Comparison of ENCODE assay signal across 1 cellular context in the genomic region with DNA sequence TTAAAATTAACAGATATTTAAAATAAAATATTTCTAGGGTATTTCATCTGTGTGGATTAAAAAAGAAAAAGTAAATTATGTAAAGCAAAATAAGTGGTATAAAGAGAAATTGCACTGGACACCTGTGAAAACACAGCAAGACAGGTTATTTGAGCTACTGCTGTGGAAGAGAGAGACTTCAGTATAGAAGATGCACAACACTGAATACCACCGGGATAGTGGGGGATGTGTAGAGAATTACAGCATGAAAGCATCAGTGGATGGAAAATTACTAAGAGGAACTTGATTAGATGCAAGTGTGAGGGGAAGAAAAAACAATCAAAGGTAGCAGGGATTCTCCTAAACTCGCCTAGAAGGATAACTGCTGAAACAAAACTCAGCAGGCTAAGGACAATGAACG.
TF ChIP-seq lines count a peak whose summit lies in the region.

No MANE protein-coding gene starts in this region.

TF ChIP-seq in GM23338, 12 proteins besides CTCF, POLR2A, EP300 and RAD21 (continued from another document):
- TF ChIP-seq, protein P1, sequence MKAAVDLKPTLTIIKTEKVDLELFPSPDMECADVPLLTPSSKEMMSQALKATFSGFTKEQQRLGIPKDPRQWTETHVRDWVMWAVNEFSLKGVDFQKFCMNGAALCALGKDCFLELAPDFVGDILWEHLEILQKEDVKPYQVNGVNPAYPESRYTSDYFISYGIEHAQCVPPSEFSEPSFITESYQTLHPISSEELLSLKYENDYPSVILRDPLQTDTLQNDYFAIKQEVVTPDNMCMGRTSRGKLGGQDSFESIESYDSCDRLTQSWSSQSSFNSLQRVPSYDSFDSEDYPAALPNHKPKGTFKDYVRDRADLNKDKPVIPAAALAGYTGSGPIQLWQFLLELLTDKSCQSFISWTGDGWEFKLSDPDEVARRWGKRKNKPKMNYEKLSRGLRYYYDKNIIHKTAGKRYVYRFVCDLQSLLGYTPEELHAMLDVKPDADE (IDR thresholded peaks at IDR 0.05), result no peak
- TF ChIP-seq, protein P2, sequence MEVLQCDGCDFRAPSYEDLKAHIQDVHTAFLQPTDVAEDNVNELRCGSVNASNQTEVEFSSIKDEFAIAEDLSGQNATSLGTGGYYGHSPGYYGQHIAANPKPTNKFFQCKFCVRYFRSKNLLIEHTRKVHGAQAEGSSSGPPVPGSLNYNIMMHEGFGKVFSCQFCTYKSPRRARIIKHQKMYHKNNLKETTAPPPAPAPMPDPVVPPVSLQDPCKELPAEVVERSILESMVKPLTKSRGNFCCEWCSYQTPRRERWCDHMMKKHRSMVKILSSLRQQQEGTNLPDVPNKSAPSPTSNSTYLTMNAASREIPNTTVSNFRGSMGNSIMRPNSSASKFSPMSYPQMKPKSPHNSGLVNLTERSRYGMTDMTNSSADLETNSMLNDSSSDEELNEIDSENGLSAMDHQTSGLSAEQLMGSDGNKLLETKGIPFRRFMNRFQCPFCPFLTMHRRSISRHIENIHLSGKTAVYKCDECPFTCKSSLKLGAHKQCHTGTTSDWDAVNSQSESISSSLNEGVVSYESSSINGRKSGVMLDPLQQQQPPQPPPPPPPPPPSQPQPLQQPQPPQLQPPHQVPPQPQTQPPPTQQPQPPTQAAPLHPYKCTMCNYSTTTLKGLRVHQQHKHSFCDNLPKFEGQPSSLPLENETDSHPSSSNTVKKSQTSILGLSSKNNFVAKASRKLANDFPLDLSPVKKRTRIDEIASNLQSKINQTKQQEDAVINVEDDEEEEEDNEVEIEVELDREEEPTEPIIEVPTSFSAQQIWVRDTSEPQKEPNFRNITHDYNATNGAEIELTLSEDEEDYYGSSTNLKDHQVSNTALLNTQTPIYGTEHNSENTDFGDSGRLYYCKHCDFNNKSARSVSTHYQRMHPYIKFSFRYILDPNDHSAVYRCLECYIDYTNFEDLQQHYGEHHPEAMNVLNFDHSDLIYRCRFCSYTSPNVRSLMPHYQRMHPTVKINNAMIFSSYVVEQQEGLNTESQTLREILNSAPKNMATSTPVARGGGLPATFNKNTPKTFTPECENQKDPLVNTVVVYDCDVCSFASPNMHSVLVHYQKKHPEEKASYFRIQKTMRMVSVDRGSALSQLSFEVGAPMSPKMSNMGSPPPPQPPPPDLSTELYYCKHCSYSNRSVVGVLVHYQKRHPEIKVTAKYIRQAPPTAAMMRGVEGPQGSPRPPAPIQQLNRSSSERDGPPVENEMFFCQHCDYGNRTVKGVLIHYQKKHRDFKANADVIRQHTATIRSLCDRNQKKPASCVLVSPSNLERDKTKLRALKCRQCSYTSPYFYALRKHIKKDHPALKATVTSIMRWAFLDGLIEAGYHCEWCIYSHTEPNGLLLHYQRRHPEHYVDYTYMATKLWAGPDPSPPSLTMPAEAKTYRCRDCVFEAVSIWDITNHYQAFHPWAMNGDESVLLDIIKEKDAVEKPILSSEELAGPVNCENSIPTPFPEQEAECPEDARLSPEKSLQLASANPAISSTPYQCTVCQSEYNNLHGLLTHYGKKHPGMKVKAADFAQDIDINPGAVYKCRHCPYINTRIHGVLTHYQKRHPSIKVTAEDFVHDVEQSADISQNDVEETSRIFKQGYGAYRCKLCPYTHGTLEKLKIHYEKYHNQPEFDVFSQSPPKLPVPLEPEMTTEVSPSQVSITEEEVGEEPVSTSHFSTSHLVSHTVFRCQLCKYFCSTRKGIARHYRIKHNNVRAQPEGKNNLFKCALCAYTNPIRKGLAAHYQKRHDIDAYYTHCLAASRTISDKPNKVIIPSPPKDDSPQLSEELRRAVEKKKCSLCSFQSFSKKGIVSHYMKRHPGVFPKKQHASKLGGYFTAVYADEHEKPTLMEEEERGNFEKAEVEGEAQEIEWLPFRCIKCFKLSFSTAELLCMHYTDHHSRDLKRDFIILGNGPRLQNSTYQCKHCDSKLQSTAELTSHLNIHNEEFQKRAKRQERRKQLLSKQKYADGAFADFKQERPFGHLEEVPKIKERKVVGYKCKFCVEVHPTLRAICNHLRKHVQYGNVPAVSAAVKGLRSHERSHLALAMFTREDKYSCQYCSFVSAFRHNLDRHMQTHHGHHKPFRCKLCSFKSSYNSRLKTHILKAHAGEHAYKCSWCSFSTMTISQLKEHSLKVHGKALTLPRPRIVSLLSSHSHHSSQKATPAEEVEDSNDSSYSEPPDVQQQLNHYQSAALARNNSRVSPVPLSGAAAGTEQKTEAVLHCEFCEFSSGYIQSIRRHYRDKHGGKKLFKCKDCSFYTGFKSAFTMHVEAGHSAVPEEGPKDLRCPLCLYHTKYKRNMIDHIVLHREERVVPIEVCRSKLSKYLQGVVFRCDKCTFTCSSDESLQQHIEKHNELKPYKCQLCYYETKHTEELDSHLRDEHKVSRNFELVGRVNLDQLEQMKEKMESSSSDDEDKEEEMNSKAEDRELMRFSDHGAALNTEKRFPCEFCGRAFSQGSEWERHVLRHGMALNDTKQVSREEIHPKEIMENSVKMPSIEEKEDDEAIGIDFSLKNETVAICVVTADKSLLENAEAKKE (CRISPR knock-in tag; IDR thresholded peaks at IDR 0.05), result no peak
- TF ChIP-seq ZNF331 (CRISPR knock-in tag; IDR thresholded peaks at IDR 0.05; ENCODE audit: low read depth), result no peak
- TF ChIP-seq ZNF114 (CRISPR knock-in tag; IDR thresholded peaks at IDR 0.05), result no peak
- no peak for TF ChIP-seq POLR2AphosphoS5 (IDR thresholded peaks at IDR 0.05; ENCODE audit: low read depth)
- no peak for TF ChIP-seq EZH2phosphoT487 (IDR thresholded peaks at IDR 0.05; ENCODE audit: unreplicated experiment)
- no peak for TF ChIP-seq STAT1 (IDR thresholded peaks at IDR 0.05; ENCODE audit: unreplicated experiment)
- no peak for TF ChIP-seq JUNB (IDR thresholded peaks at IDR 0.05; ENCODE audit: unreplicated experiment)
- TF ChIP-seq, protein P3, sequence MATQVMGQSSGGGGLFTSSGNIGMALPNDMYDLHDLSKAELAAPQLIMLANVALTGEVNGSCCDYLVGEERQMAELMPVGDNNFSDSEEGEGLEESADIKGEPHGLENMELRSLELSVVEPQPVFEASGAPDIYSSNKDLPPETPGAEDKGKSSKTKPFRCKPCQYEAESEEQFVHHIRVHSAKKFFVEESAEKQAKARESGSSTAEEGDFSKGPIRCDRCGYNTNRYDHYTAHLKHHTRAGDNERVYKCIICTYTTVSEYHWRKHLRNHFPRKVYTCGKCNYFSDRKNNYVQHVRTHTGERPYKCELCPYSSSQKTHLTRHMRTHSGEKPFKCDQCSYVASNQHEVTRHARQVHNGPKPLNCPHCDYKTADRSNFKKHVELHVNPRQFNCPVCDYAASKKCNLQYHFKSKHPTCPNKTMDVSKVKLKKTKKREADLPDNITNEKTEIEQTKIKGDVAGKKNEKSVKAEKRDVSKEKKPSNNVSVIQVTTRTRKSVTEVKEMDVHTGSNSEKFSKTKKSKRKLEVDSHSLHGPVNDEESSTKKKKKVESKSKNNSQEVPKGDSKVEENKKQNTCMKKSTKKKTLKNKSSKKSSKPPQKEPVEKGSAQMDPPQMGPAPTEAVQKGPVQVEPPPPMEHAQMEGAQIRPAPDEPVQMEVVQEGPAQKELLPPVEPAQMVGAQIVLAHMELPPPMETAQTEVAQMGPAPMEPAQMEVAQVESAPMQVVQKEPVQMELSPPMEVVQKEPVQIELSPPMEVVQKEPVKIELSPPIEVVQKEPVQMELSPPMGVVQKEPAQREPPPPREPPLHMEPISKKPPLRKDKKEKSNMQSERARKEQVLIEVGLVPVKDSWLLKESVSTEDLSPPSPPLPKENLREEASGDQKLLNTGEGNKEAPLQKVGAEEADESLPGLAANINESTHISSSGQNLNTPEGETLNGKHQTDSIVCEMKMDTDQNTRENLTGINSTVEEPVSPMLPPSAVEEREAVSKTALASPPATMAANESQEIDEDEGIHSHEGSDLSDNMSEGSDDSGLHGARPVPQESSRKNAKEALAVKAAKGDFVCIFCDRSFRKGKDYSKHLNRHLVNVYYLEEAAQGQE (IDR thresholded peaks at IDR 0.05; ENCODE audit: unreplicated experiment), result no peak
- no peak for TF ChIP-seq NANOG (IDR thresholded peaks at IDR 0.05; ENCODE audit: borderline replicate concordance)
